ENCODE assay signal across 7 cellular contexts in the genomic region with DNA sequence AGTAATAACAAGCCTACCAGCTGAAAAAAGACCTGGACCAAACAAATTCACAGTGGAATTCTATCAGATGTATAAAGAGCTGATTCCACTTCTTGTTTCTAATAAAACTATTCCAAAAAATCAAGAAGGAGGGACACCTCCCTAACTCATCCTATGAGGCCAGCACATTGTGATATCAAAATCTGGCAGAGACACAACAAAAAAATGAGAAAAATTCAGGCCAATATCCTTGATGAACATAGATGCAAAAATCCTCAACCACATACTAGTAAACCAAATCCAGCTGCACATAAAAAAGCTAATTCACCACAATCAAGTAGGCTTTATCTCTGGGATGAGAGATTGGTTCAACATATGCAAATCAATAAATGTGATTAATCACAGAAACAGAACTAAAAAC.
"Had no signal": no experiment of that assay in that cellular context is flagged by ENCODE, and none has a peak within 500 bp of the region (broad histone marks: within the 10 kb centered on the region; RNA-seq: fewer than 3 reads in every experiment).

No MANE protein-coding gene starts in this region.

- H3K4me3 Mint-ChIP-seq: GM23338, H9, IgD-negative memory B cell had no signal

- H3K4me3 ChIP-seq: GM23338 had no signal

- H3K27ac Mint-ChIP-seq: GM23338, H9, IgD-negative memory B cell had no signal

- H3K36me3 Mint-ChIP-seq: IgD-negative memory B cell had no signal

- ATAC-seq: GM23338, HepG2 had no signal

- H3K27me3 Mint-ChIP-seq: IgD-negative memory B cell had no signal

- DNase-seq: H9, HCEC 1CT, KBM-7 had no signal

- H3K4me1 Mint-ChIP-seq: GM23338, H9 had no signal

- H3K27ac ChIP-seq: HL-60 had no signal
